18 cellular contexts compared by ENCODE assay signal in the genomic region with DNA sequence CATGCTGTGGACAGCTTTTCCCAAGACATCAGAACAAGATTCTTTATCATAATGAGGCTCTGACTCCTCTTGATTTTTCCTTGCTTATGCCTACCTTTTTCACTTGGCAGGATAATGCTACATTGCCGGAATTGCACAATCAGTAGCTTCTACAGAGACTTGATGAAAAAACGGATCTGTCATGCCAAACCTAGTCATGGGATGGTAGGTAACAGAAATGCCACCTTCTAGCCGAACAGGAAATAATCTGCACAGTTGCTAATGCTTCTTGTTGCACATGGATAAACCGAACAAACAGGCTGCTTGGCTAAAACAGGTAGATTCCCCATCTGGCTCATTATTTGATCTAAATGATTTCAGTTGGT. TPM values are rescaled to one million over a fixed set of nuclear protein-coding genes. Genes with fewer than 3 reads are reported as not detected.
DNase-seq lines count a peak whose midpoint lies in the region; ATAC-seq, FAIRE-seq and TF ChIP-seq lines count a peak whose summit lies in the region.
"Had no signal": no experiment of that assay in that cellular context is flagged by ENCODE, and none has a peak within 500 bp of the region (broad histone marks: within the 10 kb centered on the region; RNA-seq: fewer than 3 reads in every experiment).

No MANE protein-coding gene starts in this region.

- in situ Hi-C loops in IMR-90 (cut with MboI; ENCODE audit: low sequenced_read_pairs): no loop called here

- H3K79me1 ChIP-seq in IMR-90 (ENCODE audit: low read depth in 1 of 2, low read length in 2 of 2): peaks cover 48 to 69% of the 10 kb centered on the region in 2 experiments

- H4K91ac ChIP-seq in IMR-90 (ENCODE audit: insufficient read depth, low read depth, low read length): no peak overlapping the region

- no peak overlapping the region for H2AK9ac ChIP-seq in IMR-90 (replicated peaks; ENCODE audit: low read depth, low read length, poor library complexity)

- H3K9me3 ChIP-seq in IMR-90 (ENCODE audit: control insufficient read depth, insufficient read depth, low read length): no peaks in the 10 kb centered on the region

- POLR2A ChIA-PET in IMR-90 (lab: Charles Lee; ENCODE audit: unreplicated experiment) (no interaction called here), MCF 10A (lab: Yijun Ruan, JAX) (interaction anchor here (0.7 to 6.7 kb wide), 13 partner anchors 10 to 46 kb away, joined by 3 to 72 read pairs (median 8); no protein-coding TSS in a partner anchor)
- POLR2A ChIA-PET in activated CD4-positive, alpha-beta T cell treated with anti-CD3 and anti-CD28 coated beads, Interleukin-2, amount 10 ng/mL, durations not matched to agents 7 days and 5 days (lab: Charles Lee): no interaction called here

- intact Hi-C loops in IMR-90 (cut with micrococcal nuclease) (no loop called here), MCF 10A (cut with micrococcal nuclease) (no loop called here)

- dilution Hi-C loops in IMR-90 (cut with HindIII; ENCODE audit: low sequenced_read_pairs, unreplicated experiment): no loop called here

- no peak overlapping the region for H2BK5ac ChIP-seq in IMR-90 (ENCODE audit: low read depth, low read length, poor library complexity, severe bottlenecking)

- H3K27me3 ChIP-seq in IMR-90 (ENCODE audit: control insufficient read depth, insufficient read depth, low read length): no peaks in the 10 kb centered on the region

- H3K9me1 ChIP-seq in IMR-90 (ENCODE audit: insufficient read depth, low read length): peaks cover 15% of the 10 kb centered on the region

- H2BK20ac ChIP-seq in IMR-90 (ENCODE audit: low read depth, low read length): no peak overlapping the region

- no peaks in the 10 kb centered on the region for H3K27me3 Mint-ChIP-seq in MCF 10A (ENCODE audit: insufficient read depth, unreplicated experiment)
- H3K27me3 Mint-ChIP-seq in activated CD4-positive, alpha-beta T cell treated with anti-CD3 and anti-CD28 coated beads, Interleukin-2, amount 10 ng/mL, durations not matched to agents 7 days and 5 days: no peaks in the 10 kb centered on the region
- H3K27me3 Mint-ChIP-seq: activated naive CD8-positive, alpha-beta T cell treated with anti-CD3 and anti-CD28 coated beads, Interleukin-2, amount 10 ng/mL, durations not matched to agents 7 days and 5 days; effector memory CD8-positive, alpha-beta T cell; naive thymus-derived CD4-positive, alpha-beta T cell had no signal

- peaks cover 62% of the 10 kb centered on the region for H4K20me1 ChIP-seq in IMR-90 (ENCODE audit: insufficient read depth, low read length)

- no peak overlapping the region for H3K18ac ChIP-seq in IMR-90 (ENCODE audit: low read depth, low read length)

- no peak overlapping the region for H4K8ac ChIP-seq in IMR-90 (ENCODE audit: low read depth in 2 of 2, low read length in 2 of 2)

- no peak for ATAC-seq in IMR-90 (ENCODE audit: low read depth)
- no peak for ATAC-seq in GM18861 (IDR thresholded peaks at IDR 0.05; ENCODE audit: unreplicated experiment)
- ATAC-seq: effector memory CD8-positive, alpha-beta T cell; GM12878; left colon; naive thymus-derived CD4-positive, alpha-beta T cell had no signal

- no peak overlapping the region for H3K56ac ChIP-seq in IMR-90 (ENCODE audit: extremely low read depth, insufficient read depth, low read length)

- no peak for TF ChIP-seq RAD21 in IMR-90 (IDR thresholded peaks at IDR 0.05; ENCODE audit: low read length)

- no peak overlapping the region for H4K5ac ChIP-seq in IMR-90 (ENCODE audit: low read depth, low read length)

- no peak overlapping the region for H3K4ac ChIP-seq in IMR-90 (ENCODE audit: low read depth, low read length)

- no peak overlapping the region for H2AFZ ChIP-seq in IMR-90 (replicated peaks; ENCODE audit: low read length, poor library complexity)

- H3K4me3 ChIP-seq in IMR-90 (ENCODE audit: insufficient read depth, low read depth, low read length): no peak overlapping the region
- H3K4me3 ChIP-seq: GM12878 had no signal

- H2BK15ac ChIP-seq in IMR-90 (ENCODE audit: low read depth, low read length): no peak overlapping the region

- no peak overlapping the region for H3K9ac ChIP-seq in IMR-90 (ENCODE audit: low read depth, low read length)

- H3K27ac Mint-ChIP-seq in MCF 10A (ENCODE audit: low read depth, unreplicated experiment): no peak overlapping the region
- no peak overlapping the region for H3K27ac Mint-ChIP-seq in activated CD4-positive, alpha-beta T cell treated with anti-CD3 and anti-CD28 coated beads, Interleukin-2, amount 10 ng/mL, durations not matched to agents 7 days and 5 days
- H3K27ac Mint-ChIP-seq: activated naive CD8-positive, alpha-beta T cell treated with anti-CD3 and anti-CD28 coated beads, Interleukin-2, amount 10 ng/mL, durations not matched to agents 7 days and 5 days had no signal

- H2BK120ac ChIP-seq in IMR-90 (ENCODE audit: low read depth, low read length): no peak overlapping the region

- no peaks in the 10 kb centered on the region for H3K36me3 ChIP-seq in IMR-90 (ENCODE audit: control insufficient read depth, insufficient read depth, low read length)

- TF ChIP-seq CTCF in IMR-90 (conservative IDR thresholded peaks at IDR 0.05; ENCODE audit: low read depth, low read length) (no peak), MCF 10A (IDR thresholded peaks at IDR 0.05; ENCODE audit: unreplicated experiment) (no peak)

- no peak overlapping the region for H3K14ac ChIP-seq in IMR-90 (replicated peaks; ENCODE audit: low read depth, low read length)

- CTCF ChIA-PET in IMR-90 (lab: Yijun Ruan, JAX): no interaction called here
- CTCF ChIA-PET in MCF 10A (lab: Yijun Ruan, JAX): interaction anchor here (1.0 kb wide), 2 partner anchors 21 to 100 kb away, joined by 3 read pairs; no protein-coding TSS in a partner anchor
- CTCF ChIA-PET in activated CD4-positive, alpha-beta T cell treated with anti-CD3 and anti-CD28 coated beads, Interleukin-2, amount 10 ng/mL, durations not matched to agents 7 days and 5 days (lab: Charles Lee): interaction anchor here (1.4 to 7.5 kb wide), 3 partner anchors 13 to 46 kb away, joined by 4 to 47 read pairs (median 4); no protein-coding TSS in a partner anchor

- no peaks in the 10 kb centered on the region for H3K9me3 Mint-ChIP-seq in MCF 10A (ENCODE audit: unreplicated experiment)
- H3K9me3 Mint-ChIP-seq in activated CD4-positive, alpha-beta T cell treated with anti-CD3 and anti-CD28 coated beads, Interleukin-2, amount 10 ng/mL, durations not matched to agents 7 days and 5 days: no peaks in the 10 kb centered on the region
- H3K9me3 Mint-ChIP-seq: activated naive CD8-positive, alpha-beta T cell treated with anti-CD3 and anti-CD28 coated beads, Interleukin-2, amount 10 ng/mL, durations not matched to agents 7 days and 5 days; effector memory CD8-positive, alpha-beta T cell; naive thymus-derived CD4-positive, alpha-beta T cell had no signal

- no CpG with 5 or more reads among the region's 4 CpGs for WGBS in IMR-90 (ENCODE audit: extremely low coverage in 2 of 2, insufficient read length in 1 of 2), 2 experiments

- no peak overlapping the region for H3K27ac ChIP-seq in IMR-90 (ENCODE audit: insufficient read depth, low read length)

- H2AK5ac ChIP-seq in IMR-90 (ENCODE audit: low read depth, low read length): no peak overlapping the region

- no peak for TF ChIP-seq POLR2A in IMR-90 (IDR thresholded peaks at IDR 0.05; ENCODE audit: low read depth, low read length)

- peaks cover 19% of the 10 kb centered on the region for H3K4me1 Mint-ChIP-seq in MCF 10A (ENCODE audit: insufficient read depth, unreplicated experiment)
- H3K4me1 Mint-ChIP-seq in activated CD4-positive, alpha-beta T cell treated with anti-CD3 and anti-CD28 coated beads, Interleukin-2, amount 10 ng/mL, durations not matched to agents 7 days and 5 days: peaks cover 68% of the 10 kb centered on the region

- DNase-seq in IMR-90 (no peak), MCF 10A (ENCODE audit: unreplicated experiment) (peak; percentile 59), putamen (ENCODE audit: low spot score) (peak; percentile 45), foreskin melanocyte (no peak)
- DNase-seq in activated CD4-positive, alpha-beta T cell treated with anti-CD3 and anti-CD28 coated beads, Interleukin-2, amount 10 ng/mL, durations not matched to agents 7 days and 5 days: no peak
- DNase-seq: activated CD4-positive, alpha-beta T cell treated with anti-CD3 and anti-CD28 coated beads for 4 hours; activated CD8-positive, alpha-beta memory T cell treated with anti-CD3 and anti-CD28 coated beads, Interleukin-2, amount 50 U/mL, for 4 hours; activated naive CD8-positive, alpha-beta T cell treated with anti-CD3 and anti-CD28 coated beads, Interleukin-2, amount 10 ng/mL, durations not matched to agents 7 days and 5 days; effector memory CD8-positive, alpha-beta T cell; Karpas-422; left colon; naive thymus-derived CD4-positive, alpha-beta T cell; NCI-H187 treated with DMSO at 0.1 percent for 48 hours; Right ventricle myocardium superior had no signal

- BruUV-seq in IMR-90 (replicated peaks; lab: Mats Ljungman, UMichigan): no TSS peak
- no TSS peak for BruUV-seq in MCF 10A (replicated peaks; lab: Mats Ljungman, UMichigan)

- no peak overlapping the region for H3K23ac ChIP-seq in IMR-90 (ENCODE audit: low read depth, low read length)

- peaks cover 11% of the 10 kb centered on the region for H3K4me1 ChIP-seq in IMR-90 (ENCODE audit: control insufficient read depth, insufficient read depth, low read length)

- peak; percentile 58 for FAIRE-seq in islet of Langerhans (lab: Jason Lieb, UNC)
- FAIRE-seq: GM12878, TTC549 had no signal

- H3K36me3 Mint-ChIP-seq in MCF 10A (ENCODE audit: insufficient read depth, unreplicated experiment): no peaks in the 10 kb centered on the region
- peaks cover 12% of the 10 kb centered on the region for H3K36me3 Mint-ChIP-seq in activated CD4-positive, alpha-beta T cell treated with anti-CD3 and anti-CD28 coated beads, Interleukin-2, amount 10 ng/mL, durations not matched to agents 7 days and 5 days (ENCODE audit: low read depth)

- H3K4me3 Mint-ChIP-seq in MCF 10A (ENCODE audit: unreplicated experiment): no peak overlapping the region
- H3K4me3 Mint-ChIP-seq in activated CD4-positive, alpha-beta T cell treated with anti-CD3 and anti-CD28 coated beads, Interleukin-2, amount 10 ng/mL, durations not matched to agents 7 days and 5 days: no peak overlapping the region

- H3K4me2 ChIP-seq in IMR-90 (ENCODE audit: low read depth, low read length): no peak overlapping the region

TF ChIP-seq in IMR-90, 13 proteins besides CTCF, POLR2A, EP300 and RAD21:
- peak; percentile 72 for TF ChIP-seq CEBPB (IDR thresholded peaks at IDR 0.05; ENCODE audit: low read depth, low read length)
- TF ChIP-seq MXI1 (IDR thresholded peaks at IDR 0.05; ENCODE audit: borderline replicate concordance, low read depth, low read length): no peak

RNA-seq across cellular contexts. Expression of a gene that starts 47.3 kb away (rescaled TPM):
- total RNA-seq in IMR-90 (2012; rRNA removed): 13.1 and 13.3 TPM in 2 replicates
- polyA plus RNA-seq in IMR-90 (2012; rRNA removed): 22.3 and 23.0 TPM in 2 replicates
- 14.6 and 21.5 TPM in 2 replicates for polyA plus RNA-seq in IMR-90 (2012; cell fraction: cytosol; rRNA removed)
- 30.5 and 31.7 TPM in 2 replicates for polyA plus RNA-seq in IMR-90 (2012; cell fraction: nucleus; rRNA removed; ENCODE audit: low replicate concordance)
- 55.4 and 73.0 TPM in 2 replicates for total RNA-seq in MCF 10A (2022)
- total RNA-seq in activated CD4-positive, alpha-beta T cell treated with anti-CD3 and anti-CD28 coated beads, Interleukin-2, amount 10 ng/mL, durations not matched to agents 7 days and 5 days: 100 to 1,000 TPM; 128 to 129 TPM

Comparison
In these comparisons a context has a peak if more than half of its experiments do, and no peak if none do; other contexts are left out.
1. DNase-seq: peak in MCF 10A (single experiment) and putamen (single experiment); none in IMR-90 (single experiment), foreskin melanocyte (single experiment) and activated CD4-positive, alpha-beta T cell treated with anti-CD3 and anti-CD28 coated beads, Interleukin-2, amount 10 ng/mL, durations not matched to agents 7 days and 5 days (single experiment).